In the genomic region with DNA sequence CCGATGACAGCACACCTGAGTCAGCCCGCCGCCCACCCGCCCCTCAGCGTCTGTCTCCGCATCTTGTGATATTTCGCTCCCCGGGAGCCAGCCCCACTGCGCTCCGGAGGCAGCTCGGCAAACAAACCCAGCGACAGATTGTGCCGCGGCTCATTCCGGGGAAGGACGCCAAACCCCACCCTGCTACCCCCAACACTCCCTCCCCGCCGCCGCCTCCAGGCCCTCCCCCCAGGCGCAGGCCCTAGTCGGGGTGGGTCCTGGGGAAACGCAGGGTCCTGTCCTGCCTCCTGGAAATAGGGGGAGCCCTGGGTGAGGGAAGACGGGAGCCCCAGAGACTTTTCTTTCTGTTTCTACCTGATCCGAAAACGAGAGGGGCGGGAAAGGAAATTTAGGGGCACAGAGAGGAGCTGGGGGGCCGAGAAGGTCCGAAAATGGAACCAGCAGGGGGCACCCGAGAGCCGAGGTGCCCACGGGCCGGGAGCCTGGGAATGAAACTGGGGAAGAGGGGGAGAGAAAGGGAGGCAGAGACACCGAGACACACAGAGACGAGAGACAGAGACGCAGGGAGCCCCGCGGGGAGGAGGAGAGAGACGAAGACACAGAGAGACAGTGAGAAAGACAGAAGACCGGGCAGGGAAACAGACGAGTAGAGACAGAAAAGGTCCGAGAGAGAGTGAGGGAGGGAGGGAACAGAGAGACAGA, we compare ENCODE assay signal across 8 cellular contexts. TPM values are rescaled to one million over a fixed set of nuclear protein-coding genes. Genes with fewer than 3 reads are reported as not detected.
A peak's percentile ranks its signal among the peaks of the same experiment; 100 is the strongest.
DNase-seq lines count a peak whose midpoint lies in the region; ATAC-seq and TF ChIP-seq lines count a peak whose summit lies in the region.

No MANE protein-coding gene starts in this region.

- H3K9me2 ChIP-seq in GM23248 (ENCODE audit: insufficient read depth), result no peaks in the 10 kb centered on the region

- H3F3A ChIP-seq in GM23248 (ENCODE audit: insufficient read depth), result no peaks in the 10 kb centered on the region

- no peaks in the 10 kb centered on the region for H3K79me2 ChIP-seq in GM23248 (ENCODE audit: insufficient read depth)

- H2AFZ ChIP-seq in GM23248, result peak overlapping the region; percentile 70

- H3K9me3 ChIP-seq in GM23248 (ENCODE audit: low read depth) (no peaks in the 10 kb centered on the region), SJCRH30 (replicated peaks) (no peaks in the 10 kb centered on the region)

- 2 to 3% methylated on average over 20 to 35 of the region's 41 CpGs for WGBS in GM23248 (ENCODE audit: low coverage in 1 of 2, low lambda C conversion rate in 2 of 2, missing lambda C conversion rate in 2 of 2), 2 experiments

- H3K4me1 ChIP-seq in GM23248 (ENCODE audit: insufficient read depth) (no peaks in the 10 kb centered on the region; the same call in 1 of the 2 replicates), SJCRH30 (peaks cover 3% of the 10 kb centered on the region)

- peaks cover 10% of the 10 kb centered on the region for H3K27me3 ChIP-seq in GM23248 (replicated peaks; ENCODE audit: insufficient read depth)
- H3K27me3 ChIP-seq in SJCRH30, result peaks cover 32% of the 10 kb centered on the region

- no peaks in the 10 kb centered on the region for H3K36me3 ChIP-seq in GM23248 (ENCODE audit: low read depth)
- no peaks in the 10 kb centered on the region for H3K36me3 ChIP-seq in SJCRH30

- H3K4me3 ChIP-seq in AG10803 (ENCODE audit: low read length), result peak overlapping the region; percentile 52
- H3K4me3 ChIP-seq in GM23248, result peak overlapping the region; percentile 66
- H3K4me3 ChIP-seq in SJCRH30, result peak overlapping the region; percentile 39
- H3K4me3 ChIP-seq in astrocyte of the cerebellum (ENCODE audit: low read depth, low read length), result no peak overlapping the region

- no peaks in the 10 kb centered on the region for H4K20me1 ChIP-seq in GM23248 (ENCODE audit: insufficient read depth)

- peak overlapping the region; percentile 81 for H3K4me2 ChIP-seq in GM23248 (ENCODE audit: unreplicated experiment)

- in situ Hi-C loops in GM23248 (cut with MboI) (loop anchor here (10.0 kb wide), 1 partner anchor 66 kb away; no protein-coding TSS in a partner anchor), astrocyte of the cerebellum (cut with HindIII; ENCODE audit: low sequenced_read_pairs) (no loop called here)

- no peak for ATAC-seq in GM19023 (IDR thresholded peaks at IDR 0.05; ENCODE audit: unreplicated experiment)

- DNase-seq in AG10803 (ENCODE audit: low read depth) (no peak), GM23248 (peak; percentile 58), SJCRH30 (peak; percentile 54 to 77), astrocyte of the cerebellum (ENCODE audit: low read depth) (no peak), iPS-NIHi7 (ENCODE audit: extremely low spot score) (peak; percentile 54), NCI-H2029 treated with DMSO at 0.1 percent for 48 hours (lab: John Stamatoyannopoulos, UW) (no peak)
- peak; percentile 63 for DNase-seq in stimulated activated CD4-positive, alpha-beta T cell treated with anti-CD3 and anti-CD28 coated beads, Interleukin-15, amount 100 ng/mL, for 24 hours

- TF ChIP-seq CTCF in AG10803 (conservative IDR thresholded peaks at IDR 0.05; ENCODE audit: low read length) (peak; percentile 65), astrocyte of the cerebellum (IDR thresholded peaks at IDR 0.05; ENCODE audit: low read depth, low read length, missing control alignments) (peak; percentile 81)

- H3K27ac ChIP-seq in GM23248 (no peak overlapping the region), SJCRH30 (no peak overlapping the region)

- no peak overlapping the region for H3K9ac ChIP-seq in GM23248

RNA-seq across cellular contexts. Expression of gene RTN4RL2, which starts 1.8 kb away (rescaled TPM):
- 0.32 TPM in 1 of 2 replicates, not detected in the other for total RNA-seq in GM23248 (2014; rRNA removed; shearing (Covaris generic))
- 0.80 and 1.1 TPM in 2 replicates for polyA plus RNA-seq in GM23248 (2016; fragmentation: Nextera tagmentation; extraction: Ambion mirVana)
- 0.26 and 0.35 TPM in 2 replicates for total RNA-seq in SJCRH30 (2014; rRNA removed; shearing (Covaris generic))

RNA-seq across cellular contexts. Expression of gene SLC43A3, which starts 31.6 kb away (rescaled TPM):
- total RNA-seq in GM23248 (2014; rRNA removed; shearing (Covaris generic)), result 23.2 and 57.7 TPM in 2 replicates
- polyA plus RNA-seq in GM23248 (2016; fragmentation: Nextera tagmentation; extraction: Ambion mirVana), result 33.3 and 33.4 TPM in 2 replicates
- 0.12 TPM in 1 of 2 replicates, not detected in the other for total RNA-seq in SJCRH30 (2014; rRNA removed; shearing (Covaris generic))

RNA-seq across cellular contexts. Expression of gene SLC43A1, which starts 56.9 kb away (rescaled TPM):
- 6.2 and 9.3 TPM in 2 replicates for total RNA-seq in GM23248 (2014; rRNA removed; shearing (Covaris generic))
- 7.1 and 7.7 TPM in 2 replicates for polyA plus RNA-seq in GM23248 (2016; fragmentation: Nextera tagmentation; extraction: Ambion mirVana)
- total RNA-seq in SJCRH30 (2014; rRNA removed; shearing (Covaris generic)), result 8.8 and 9.5 TPM in 2 replicates

Comparison
In these comparisons a context has a peak if more than half of its experiments do, and no peak if none do; other contexts are left out.
1. DNase-seq: peak in GM23248 (single experiment), SJCRH30 (2 of 2), iPS-NIHi7 (single experiment) and stimulated activated CD4-positive, alpha-beta T cell treated with anti-CD3 and anti-CD28 coated beads, Interleukin-15, amount 100 ng/mL, for 24 hours (single experiment); none in AG10803 (single experiment), astrocyte of the cerebellum (single experiment) and NCI-H2029 treated with DMSO at 0.1 percent for 48 hours (single experiment).
2. RNA of gene SLC43A3, which starts 31.6 kb away (total RNA-seq): 23.2 to 57.7 TPM in GM23248; 0.12 TPM in SJCRH30; every median in the first group is over 10 times any median in the second.